25 cellular contexts compared by ENCODE assay signal in genomic region chr2:191358325-191359025, GRCh38.
A peak's percentile ranks its signal among the peaks of the same experiment; 100 is the strongest.
DNase-seq lines count a peak whose midpoint lies in the region; ATAC-seq and TF ChIP-seq lines count a peak whose summit lies in the region.
"Had no signal": no experiment of that assay in that cellular context is flagged by ENCODE, and none has a peak within 500 bp of the region (broad histone marks: within the 10 kb centered on the region; RNA-seq: fewer than 3 reads in every experiment).

No MANE protein-coding gene starts in this region.

- H3K4me1 Mint-ChIP-seq in nephron (peaks cover 24% of the 10 kb centered on the region), type B pancreatic cell (ENCODE audit: unreplicated experiment) (peaks cover 14% of the 10 kb centered on the region)

- no peaks in the 10 kb centered on the region for H3K36me3 ChIP-seq in esophagus muscularis mucosa
- H3K36me3 ChIP-seq: gastrocnemius medialis had no signal

- H3K4me3 Mint-ChIP-seq in nephron = no peak overlapping the region
- no peak overlapping the region for H3K4me3 Mint-ChIP-seq in type B pancreatic cell
- H3K4me3 Mint-ChIP-seq: effector memory CD8-positive, alpha-beta T cell; immature natural killer cell had no signal

- H3K36me3 Mint-ChIP-seq in nephron (ENCODE audit: low read depth) (peaks cover 42% of the 10 kb centered on the region), type B pancreatic cell (peaks cover 32% of the 10 kb centered on the region)
- H3K36me3 Mint-ChIP-seq: immature natural killer cell had no signal

- no peak for TF ChIP-seq EP300 in esophagus muscularis mucosa (IDR thresholded peaks at IDR 0.05)

- no peaks in the 10 kb centered on the region for H3K9me3 ChIP-seq in esophagus muscularis mucosa
- H3K9me3 ChIP-seq: gastrocnemius medialis, psoas muscle had no signal

- H3K27me3 Mint-ChIP-seq in nephron (ENCODE audit: low read depth) (no peaks in the 10 kb centered on the region), type B pancreatic cell (no peaks in the 10 kb centered on the region)

- DNase-seq in NCI-H2029 (lab: John Stamatoyannopoulos, UW) (peak; percentile 18), esophagus muscularis mucosa (ENCODE audit: extremely low spot score) (peak; percentile 60), mucosa of gallbladder (ENCODE audit: low spot score) (no peak), NCI-H1417 treated with DMSO at 0.1 percent for 48 hours (lab: John Stamatoyannopoulos, UW) (no peak), type B pancreatic cell (ENCODE audit: extremely low spot score, unreplicated experiment) (no peak)
- DNase-seq: activated T-cell treated with anti-CD3 and anti-CD28 coated beads, Interleukin-2, amount 50 U/mL, for 1 hour; brain microvascular endothelial cell; effector memory CD8-positive, alpha-beta T cell; gastrocnemius medialis; hippocampal formation; immature natural killer cell; Kasumi-1; NCI-H1048; NCI-H187 treated with DMSO at 0.1 percent for 48 hours; NCI-H226; psoas muscle; small intestine; stimulated activated CD4-positive, alpha-beta T cell treated with anti-CD3 and anti-CD28 coated beads, Interleukin-2, amount 100 ng/mL, for 24 hours; substantia nigra; T-helper 1 cell had no signal

- no peak for TF ChIP-seq POLR2A in esophagus muscularis mucosa (IDR thresholded peaks at IDR 0.05; ENCODE audit: low read depth)

- WGBS in esophagus muscularis mucosa = 91% methylated on average over 11 of the region's 11 CpGs

- H3K27ac Mint-ChIP-seq in nephron (peak overlapping the region; percentile 69 to 84 (median 81)), type B pancreatic cell (no peak overlapping the region)
- H3K27ac Mint-ChIP-seq: effector memory CD8-positive, alpha-beta T cell; immature natural killer cell had no signal

- H3K4me3 ChIP-seq in esophagus muscularis mucosa = no peak overlapping the region
- H3K4me3 ChIP-seq: gastrocnemius medialis, lung, psoas muscle had no signal

- no peaks in the 10 kb centered on the region for H3K9me3 Mint-ChIP-seq in nephron
- peaks cover 6% of the 10 kb centered on the region for H3K9me3 Mint-ChIP-seq in type B pancreatic cell

- no peak for ATAC-seq in HG02840 (IDR thresholded peaks at IDR 0.05; ENCODE audit: low FRiP score, unreplicated experiment)
- ATAC-seq: effector memory CD8-positive, alpha-beta T cell; esophagus mucosa; gastrocnemius medialis; psoas muscle had no signal

- intact Hi-C loops in esophagus muscularis mucosa (cut with DNase I) = no loop called here

- no peaks in the 10 kb centered on the region for H3K27me3 ChIP-seq in esophagus muscularis mucosa
- H3K27me3 ChIP-seq: brain microvascular endothelial cell, gastrocnemius medialis had no signal

- peaks cover 0 to 4% (median 2%) of the 10 kb centered on the region in 4 donors for H3K4me1 ChIP-seq in esophagus muscularis mucosa
- H3K4me1 ChIP-seq: gastrocnemius medialis, psoas muscle had no signal

- no peak for TF ChIP-seq CTCF in C4-2B (conservative IDR thresholded peaks at IDR 0.05)
- TF ChIP-seq CTCF in esophagus muscularis mucosa (IDR thresholded peaks at IDR 0.05) = no peak
- TF ChIP-seq CTCF in nephron (IDR thresholded peaks at IDR 0.05; ENCODE audit: unreplicated experiment in 3 of 3) = no peak
- TF ChIP-seq CTCF in type B pancreatic cell (conservative IDR thresholded peaks at IDR 0.05) = no peak

- peak overlapping the region; percentile 69 for H3K27ac ChIP-seq in C4-2B
- no peak overlapping the region for H3K27ac ChIP-seq in esophagus muscularis mucosa (replicated peaks in 1 of 4)
- H3K27ac ChIP-seq: brain microvascular endothelial cell, gastrocnemius medialis, psoas muscle had no signal

Comparison
In these comparisons a context has a peak if more than half of its experiments do, and no peak if none do; other contexts are left out.
1. DNase-seq: peak in NCI-H2029 (single experiment) and esophagus muscularis mucosa (single experiment); none in mucosa of gallbladder (single experiment), NCI-H1417 treated with DMSO at 0.1 percent for 48 hours (single experiment) and type B pancreatic cell (single experiment).